Comparison of ENCODE assay signal across 18 cellular contexts in genomic region chr5:147743686-147744332, GRCh38. TPM values are rescaled to one million over a fixed set of nuclear protein-coding genes. Genes with fewer than 3 reads are reported as not detected.
DNase-seq lines count a peak whose midpoint lies in the region; ATAC-seq and TF ChIP-seq lines count a peak whose summit lies in the region.
"Had no signal": no experiment of that assay in that cellular context is flagged by ENCODE, and none has a peak within 500 bp of the region (broad histone marks: within the 10 kb centered on the region; RNA-seq: fewer than 3 reads in every experiment).

No MANE protein-coding gene starts in this region.

- no peak overlapping the region for H3K4me3 Mint-ChIP-seq in activated CD8-positive, alpha-beta T cell treated with anti-CD3 and anti-CD28 coated beads for 36 hours
- H3K4me3 Mint-ChIP-seq: activated T-helper 1 cell treated with anti-CD3 and anti-CD28 coated beads, Interleukin-12 subunit alpha, Interleukin-12 subunit beta, Interleukin-2, Interleukin-4 antibody, amounts not matched to agents 30 ng/mL and 10 ng/mL and 1 ng/mL, durations not matched to agents 14 hours and 24 hours and 36 hours; effector memory CD8-positive, alpha-beta T cell; HFFc6 had no signal

- CTCF ChIA-PET in activated CD8-positive, alpha-beta T cell treated with anti-CD3 and anti-CD28 coated beads for 36 hours (lab: Charles Lee): no interaction called here

- ATAC-seq in HG03280 (IDR thresholded peaks at IDR 0.05; ENCODE audit: unreplicated experiment): no peak
- ATAC-seq in GM18520 (IDR thresholded peaks at IDR 0.05; ENCODE audit: unreplicated experiment): no peak
- ATAC-seq in activated CD8-positive, alpha-beta T cell treated with anti-CD3 and anti-CD28 coated beads for 36 hours: no peak
- ATAC-seq: effector memory CD8-positive, alpha-beta T cell; gastrocnemius medialis had no signal

- POLR2A ChIA-PET in activated CD8-positive, alpha-beta T cell treated with anti-CD3 and anti-CD28 coated beads for 36 hours (lab: Charles Lee): no interaction called here

- H3K27ac Mint-ChIP-seq in activated CD8-positive, alpha-beta T cell treated with anti-CD3 and anti-CD28 coated beads for 36 hours: no peak overlapping the region
- H3K27ac Mint-ChIP-seq: activated T-helper 1 cell treated with anti-CD3 and anti-CD28 coated beads, Interleukin-12 subunit alpha, Interleukin-12 subunit beta, Interleukin-2, Interleukin-4 antibody, amounts not matched to agents 30 ng/mL and 10 ng/mL and 1 ng/mL, durations not matched to agents 14 hours and 24 hours and 36 hours; HFFc6 had no signal

- no peaks in the 10 kb centered on the region for H3K36me3 Mint-ChIP-seq in activated CD8-positive, alpha-beta T cell treated with anti-CD3 and anti-CD28 coated beads for 36 hours (ENCODE audit: low read depth)

- no peak for TF ChIP-seq CTCF in activated CD8-positive, alpha-beta T cell treated with anti-CD3 and anti-CD28 coated beads for 36 hours (IDR thresholded peaks at IDR 0.05)

- no peaks in the 10 kb centered on the region for H3K9me3 Mint-ChIP-seq in activated CD8-positive, alpha-beta T cell treated with anti-CD3 and anti-CD28 coated beads for 36 hours
- H3K9me3 Mint-ChIP-seq: activated T-helper 1 cell treated with anti-CD3 and anti-CD28 coated beads, Interleukin-12 subunit alpha, Interleukin-12 subunit beta, Interleukin-2, Interleukin-4 antibody, amounts not matched to agents 30 ng/mL and 10 ng/mL and 1 ng/mL, durations not matched to agents 14 hours and 24 hours and 36 hours; effector memory CD8-positive, alpha-beta T cell had no signal

- intact Hi-C loops in activated CD8-positive, alpha-beta T cell treated with anti-CD3 and anti-CD28 coated beads for 36 hours (cut with micrococcal nuclease): no loop called here

- no peaks in the 10 kb centered on the region for H3K27me3 Mint-ChIP-seq in activated CD8-positive, alpha-beta T cell treated with anti-CD3 and anti-CD28 coated beads for 36 hours
- H3K27me3 Mint-ChIP-seq: effector memory CD8-positive, alpha-beta T cell had no signal

- peak; percentile 61 for DNase-seq in Ammon's horn (ENCODE audit: low spot score)
- peak; percentile 59 for DNase-seq in NCI-H128 (lab: John Stamatoyannopoulos, UW; ENCODE audit: unreplicated experiment)
- DNase-seq in NCI-H446 (lab: John Stamatoyannopoulos, UW): peak; percentile 75 to 95
- peak; percentile 89 for DNase-seq in cerebellar cortex (ENCODE audit: low spot score)
- no peak for DNase-seq in activated CD4-positive, CD25-positive, alpha-beta regulatory T cell treated with anti-CD3 and anti-CD28 coated beads, Interleukin-2, amount 50 U/mL, for 72 hours
- DNase-seq in activated CD8-positive, alpha-beta T cell treated with anti-CD3 and anti-CD28 coated beads for 36 hours: no peak
- DNase-seq: activated CD4-positive, alpha-beta T cell treated with anti-CD3 and anti-CD28 coated beads for 48 hours; aorta; effector memory CD8-positive, alpha-beta T cell; gastrocnemius medialis; HFFc6; kidney; NK-92 treated with Interleukin-12 subunit alpha and Interleukin-12 subunit beta, amount 100 ng/mL, for 24 hours; stimulated activated CD4-positive, alpha-beta T cell treated with anti-CD3 and anti-CD28 coated beads, Interleukin-4, amount 100 ng/mL, for 4 hours; stimulated activated naive CD4-positive, alpha-beta T cell had no signal

- no peaks in the 10 kb centered on the region for H3K4me1 Mint-ChIP-seq in activated CD8-positive, alpha-beta T cell treated with anti-CD3 and anti-CD28 coated beads for 36 hours (ENCODE audit: low read depth)

RNA-seq across cellular contexts. Expression of gene JAKMIP2, which starts 38.7 kb away (rescaled TPM):
- total RNA-seq in activated CD8-positive, alpha-beta T cell treated with anti-CD3 and anti-CD28 coated beads for 36 hours: 1 to 10 TPM; 2.6 to 3.2 TPM
- total RNA-seq: HFFc6 had no signal

Comparison
In these comparisons a context has a peak if more than half of its experiments do, and no peak if none do; other contexts are left out.
1. DNase-seq: peak in Ammon's horn (single experiment), NCI-H128 (single experiment), NCI-H446 (2 of 2) and cerebellar cortex (single experiment); none in activated CD4-positive, CD25-positive, alpha-beta regulatory T cell treated with anti-CD3 and anti-CD28 coated beads, Interleukin-2, amount 50 U/mL, for 72 hours (single experiment) and activated CD8-positive, alpha-beta T cell treated with anti-CD3 and anti-CD28 coated beads for 36 hours (single experiment).